ENCODE assay signal across 21 cellular contexts in genomic region chr17:51016099-51016498, GRCh38.
DNase-seq lines count a peak whose midpoint lies in the region; ATAC-seq and TF ChIP-seq lines count a peak whose summit lies in the region.
"Had no signal": no experiment of that assay in that cellular context is flagged by ENCODE, and none has a peak within 500 bp of the region (broad histone marks: within the 10 kb centered on the region; RNA-seq: fewer than 3 reads in every experiment).

No MANE protein-coding gene starts in this region.

- TF ChIP-seq CTCF in dorsolateral prefrontal cortex (IDR thresholded peaks at IDR 0.05 in 54 of 56, conservative IDR thresholded peaks at IDR 0.05 in 2 of 56; ENCODE audit: low read depth in 1 of 56, partially characterized antibody in 56 of 56), result no peak
- TF ChIP-seq CTCF in neural crest cell (conservative IDR thresholded peaks at IDR 0.05), result no peak

- H3K27ac ChIP-seq in dorsolateral prefrontal cortex, result peak overlapping the region in 56 of 59 donors; percentile 26 to 95 (median 86)
- H3K27ac ChIP-seq: neural progenitor cell, RWPE1, spleen had no signal

- peak overlapping the region; percentile 65 for H3K27ac Mint-ChIP-seq in neural crest cell (ENCODE audit: unreplicated experiment)
- H3K27ac Mint-ChIP-seq in immature natural killer cell, result peak overlapping the region in 1 of 6 donors; percentile 4
- H3K27ac Mint-ChIP-seq: neural progenitor cell had no signal

- ATAC-seq in GM18870 (IDR thresholded peaks at IDR 0.05; ENCODE audit: unreplicated experiment) (no peak), GM21526 (IDR thresholded peaks at IDR 0.05; ENCODE audit: low FRiP score, unreplicated experiment) (no peak)
- ATAC-seq: effector memory CD8-positive, alpha-beta T cell had no signal

- DNase-seq in EH (ENCODE audit: low read depth), result peak; percentile 5
- DNase-seq in NCI-H69 (lab: John Stamatoyannopoulos, UW), result peak; percentile 48
- no peak for DNase-seq in dorsolateral prefrontal cortex
- DNase-seq in neural crest cell (ENCODE audit: low read depth, low spot score), result no peak
- DNase-seq in HEK293T (ENCODE audit: extremely low spot score), result no peak
- no peak for DNase-seq in immature natural killer cell
- DNase-seq: activated CD4-positive, alpha-beta T cell treated with anti-CD3 and anti-CD28 coated beads, Interleukin-2, amount 50 U/mL, for 1 hour; activated CD8-positive, alpha-beta memory T cell treated with anti-CD3 and anti-CD28 coated beads, Interleukin-2, amount 50 U/mL, for 48 hours; activated gamma-delta T cell; amniotic stem cell; DMS79 treated with DMSO at 0.1 percent for 48 hours; effector memory CD8-positive, alpha-beta T cell; KBM-7; NCI-H510A treated with DMSO at 0.1 percent for 48 hours; spleen; stimulated activated CD8-positive, alpha-beta memory T cell treated with anti-CD3 and anti-CD28 coated beads, Interleukin-4, amount 100 ng/mL, for 48 hours had no signal

- no peaks in the 10 kb centered on the region for H3K9me3 Mint-ChIP-seq in neural crest cell
- no peaks in the 10 kb centered on the region for H3K9me3 Mint-ChIP-seq in immature natural killer cell
- H3K9me3 Mint-ChIP-seq: effector memory CD8-positive, alpha-beta T cell; memory B cell; neural progenitor cell had no signal

- no peak overlapping the region for H3K4me3 Mint-ChIP-seq in neural crest cell
- no peak overlapping the region for H3K4me3 Mint-ChIP-seq in immature natural killer cell
- H3K4me3 Mint-ChIP-seq: effector memory CD8-positive, alpha-beta T cell; memory B cell; neural progenitor cell had no signal

- CTCF ChIA-PET in HEK293T (lab: Yijun Ruan, JAX), result no interaction called here

- H3K27me3 Mint-ChIP-seq in neural crest cell (ENCODE audit: low read depth) (no peaks in the 10 kb centered on the region), immature natural killer cell (ENCODE audit: low read depth in 3 of 3) (peaks cover 0 to 2% (median 0%) of the 10 kb centered on the region in 3 donors)
- H3K27me3 Mint-ChIP-seq: effector memory CD8-positive, alpha-beta T cell; memory B cell had no signal

- no peaks in the 10 kb centered on the region for H3K27me3 ChIP-seq in dorsolateral prefrontal cortex
- H3K27me3 ChIP-seq: neural progenitor cell, spleen had no signal

- intact Hi-C loops in dorsolateral prefrontal cortex (cut with DNase I), result no loop called here

- no peak overlapping the region for H3K4me3 ChIP-seq in dorsolateral prefrontal cortex
- H3K4me3 ChIP-seq: neural progenitor cell, spleen had no signal

- H3K36me3 Mint-ChIP-seq in neural crest cell (ENCODE audit: low read depth) (peaks cover 3% of the 10 kb centered on the region), immature natural killer cell (peaks cover 9 to 26% (median 13%) of the 10 kb centered on the region in 3 donors)

- H3K4me1 Mint-ChIP-seq in neural crest cell, result peaks cover 28% of the 10 kb centered on the region
- no peaks in the 10 kb centered on the region for H3K4me1 Mint-ChIP-seq in immature natural killer cell
- H3K4me1 Mint-ChIP-seq: memory B cell, neural progenitor cell had no signal

- POLR2A ChIA-PET in HEK293T (lab: Yijun Ruan, JAX), result no interaction called here

TF ChIP-seq in HEK293T, 16 proteins besides CTCF, POLR2A, EP300 and RAD21:
- TF ChIP-seq TARDBP (IDR thresholded peaks at IDR 0.05) (no peak), ARNT (IDR thresholded peaks at IDR 0.05) (no peak), FOXM1 (IDR thresholded peaks at IDR 0.05; ENCODE audit: borderline replicate concordance) (no peak), L3MBTL2 (conservative IDR thresholded peaks at IDR 0.05) (no peak), HDGF (IDR thresholded peaks at IDR 0.05; ENCODE audit: borderline replicate concordance) (no peak), FOXA1 (IDR thresholded peaks at IDR 0.05) (no peak), LEF1 (IDR thresholded peaks at IDR 0.05; ENCODE audit: borderline replicate concordance) (no peak), BHLHE40 (IDR thresholded peaks at IDR 0.05; ENCODE audit: borderline replicate concordance) (no peak), NFRKB (IDR thresholded peaks at IDR 0.05) (no peak), ZNF384 (IDR thresholded peaks at IDR 0.05) (no peak), CTBP1 (IDR thresholded peaks at IDR 0.05; ENCODE audit: borderline replicate concordance) (no peak), SUZ12 (IDR thresholded peaks at IDR 0.05) (no peak), FOXK2 (IDR thresholded peaks at IDR 0.05) (no peak), ELF4 (IDR thresholded peaks at IDR 0.05) (no peak), SP1 (IDR thresholded peaks at IDR 0.05) (no peak)
- TF ChIP-seq, protein P1, sequence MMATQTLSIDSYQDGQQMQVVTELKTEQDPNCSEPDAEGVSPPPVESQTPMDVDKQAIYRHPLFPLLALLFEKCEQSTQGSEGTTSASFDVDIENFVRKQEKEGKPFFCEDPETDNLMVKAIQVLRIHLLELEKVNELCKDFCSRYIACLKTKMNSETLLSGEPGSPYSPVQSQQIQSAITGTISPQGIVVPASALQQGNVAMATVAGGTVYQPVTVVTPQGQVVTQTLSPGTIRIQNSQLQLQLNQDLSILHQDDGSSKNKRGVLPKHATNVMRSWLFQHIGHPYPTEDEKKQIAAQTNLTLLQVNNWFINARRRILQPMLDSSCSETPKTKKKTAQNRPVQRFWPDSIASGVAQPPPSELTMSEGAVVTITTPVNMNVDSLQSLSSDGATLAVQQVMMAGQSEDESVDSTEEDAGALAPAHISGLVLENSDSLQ (IDR thresholded peaks at IDR 0.05), result no peak

Comparison
In these comparisons a context has a peak if more than half of its experiments do, and no peak if none do; other contexts are left out.
1. DNase-seq: peak in EH (single experiment) and NCI-H69 (single experiment); none in dorsolateral prefrontal cortex (0 of 10), neural crest cell (single experiment), HEK293T (single experiment) and immature natural killer cell (0 of 3).